Comparison of ENCODE assay signal across 14 cellular contexts in the genomic region with DNA sequence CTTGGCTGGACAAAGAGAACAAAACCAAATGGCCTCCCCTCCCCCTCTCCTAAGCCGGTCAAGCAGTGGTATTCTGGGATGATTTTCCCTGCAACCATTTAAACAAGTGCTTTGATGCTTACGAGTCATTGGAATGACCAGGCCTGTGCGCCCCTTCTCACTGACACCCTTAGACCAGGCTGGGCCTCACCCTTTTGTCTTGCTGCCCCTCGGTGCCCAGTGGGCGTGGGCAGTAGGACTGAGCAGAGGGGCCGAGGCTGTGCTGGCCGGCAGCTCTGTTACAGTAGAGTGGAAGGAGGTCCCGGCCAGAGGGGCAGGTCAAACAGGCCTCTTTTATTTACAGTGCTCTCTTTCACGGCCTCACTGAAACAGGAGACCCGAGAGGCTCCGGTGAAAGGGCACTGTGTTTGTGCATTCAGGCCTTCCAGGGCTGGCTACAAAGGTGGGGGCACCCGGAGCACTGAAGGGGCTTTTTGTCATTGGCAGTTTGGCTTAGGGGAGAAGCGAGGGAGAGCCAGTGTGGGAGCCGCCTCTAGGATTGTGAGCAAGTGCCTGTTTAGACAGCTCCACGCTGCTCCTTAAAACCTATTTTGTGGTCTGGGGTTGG. TPM values are rescaled to one million over a fixed set of nuclear protein-coding genes. Genes with fewer than 3 reads are reported as not detected.
DNase-seq lines count a peak whose midpoint lies in the region; ATAC-seq and TF ChIP-seq lines count a peak whose summit lies in the region.
"Had no signal": no experiment of that assay in that cellular context is flagged by ENCODE, and none has a peak within 500 bp of the region (broad histone marks: within the 10 kb centered on the region; RNA-seq: fewer than 3 reads in every experiment).

No MANE protein-coding gene starts in this region.

- TF ChIP-seq CTCF in MCF 10A (IDR thresholded peaks at IDR 0.05; ENCODE audit: unreplicated experiment) (no peak), mammary epithelial cell (conservative IDR thresholded peaks at IDR 0.05 in 1 of 2, IDR thresholded peaks at IDR 0.05 in 1 of 2; ENCODE audit: extremely low read depth in 1 of 2, insufficient read depth in 1 of 2, low read depth in 1 of 2, low read length in 2 of 2) (no peak), neutrophil (IDR thresholded peaks at IDR 0.05) (no peak), upper lobe of right lung (IDR thresholded peaks at IDR 0.05) (no peak), mesothelial cell of epicardium (IDR thresholded peaks at IDR 0.05; ENCODE audit: unreplicated experiment) (no peak), Calu3 (IDR thresholded peaks at IDR 0.05; ENCODE audit: unreplicated experiment) (no peak)

- dilution Hi-C loops in mammary epithelial cell (cut with HindIII; ENCODE audit: low sequenced_read_pairs) = no loop called here

- in situ Hi-C loops in mammary epithelial cell (cut with MboI; ENCODE audit: low sequenced_read_pairs in 2 of 2) = no loop called here

- no peak overlapping the region for H3K9ac ChIP-seq in mammary epithelial cell (ENCODE audit: insufficient read depth, low read length)

- CTCF ChIA-PET in MCF 10A (lab: Yijun Ruan, JAX) (no interaction called here), mammary epithelial cell (lab: Charles Lee; ENCODE audit: low non-redundant PET) (no interaction called here), Calu3 (lab: Charles Lee) (no interaction called here)

- H3K27me3 ChIP-seq in mammary epithelial cell (ENCODE audit: insufficient read depth, low read length) = no peaks in the 10 kb centered on the region
- no peaks in the 10 kb centered on the region for H3K27me3 ChIP-seq in neutrophil
- no peaks in the 10 kb centered on the region for H3K27me3 ChIP-seq in upper lobe of right lung

- H3K27ac Mint-ChIP-seq in MCF 10A (ENCODE audit: low read depth, unreplicated experiment) = peak overlapping the region; percentile 79
- H3K27ac Mint-ChIP-seq in mesothelial cell of epicardium = no peak overlapping the region
- no peak overlapping the region for H3K27ac Mint-ChIP-seq in Calu3 (ENCODE audit: unreplicated experiment)
- H3K27ac Mint-ChIP-seq: activated T-helper 17 cell treated with anti-CD3 and anti-CD28 coated beads, Interleukin-2, amount 50 U/mL, for 72 hours had no signal

- H3K36me3 Mint-ChIP-seq in MCF 10A (ENCODE audit: insufficient read depth, unreplicated experiment) (peaks cover 100% of the 10 kb centered on the region), mesothelial cell of epicardium (no peaks in the 10 kb centered on the region), Calu3 (ENCODE audit: insufficient read depth, unreplicated experiment) (no peaks in the 10 kb centered on the region)

- WGBS in mammary epithelial cell (ENCODE audit: low coverage, missing lambda C conversion rate) = 87% methylated on average over 15 of the region's 15 CpGs

- POLR2A ChIA-PET in MCF 10A (lab: Yijun Ruan, JAX) = no interaction called here

- H3K4me2 ChIP-seq in mammary epithelial cell (ENCODE audit: insufficient read depth, low read depth, low read length) = no peak overlapping the region

- no peak for DNase-seq in MCF 10A (ENCODE audit: unreplicated experiment)
- no peak for DNase-seq in mammary epithelial cell
- DNase-seq in globus pallidus (ENCODE audit: low spot score) = peak; percentile 63
- DNase-seq in upper lobe of right lung = no peak
- DNase-seq in mesothelial cell of epicardium (ENCODE audit: low spot score in 2 of 2, unreplicated experiment in 2 of 2) = no peak
- DNase-seq in activated CD4-positive, alpha-beta T cell treated with anti-CD3 and anti-CD28 coated beads, Interleukin-2, amount 50 U/mL, for 48 hours = no peak
- no peak for DNase-seq in Calu3
- DNase-seq: DMS79 treated with DMSO at 0.1 percent for 48 hours, NCI-H1105 treated with DMSO at 0.1 percent for 48 hours, NCI-H69 had no signal

- ATAC-seq in upper lobe of right lung = peak; percentile 13
- ATAC-seq: activated T-helper 17 cell treated with anti-CD3 and anti-CD28 coated beads, Interleukin-2, amount 50 U/mL, for 72 hours had no signal

- H3K9me3 ChIP-seq in mammary epithelial cell (replicated peaks; ENCODE audit: insufficient read depth, low read length) (no peaks in the 10 kb centered on the region), neutrophil (no peaks in the 10 kb centered on the region), upper lobe of right lung (no peaks in the 10 kb centered on the region)

- intact Hi-C loops in MCF 10A (cut with micrococcal nuclease) (no loop called here), mammary epithelial cell (cut with micrococcal nuclease) (no loop called here), upper lobe of right lung (cut with DNase I) (no loop called here), Calu3 (cut with micrococcal nuclease; ENCODE audit: unreplicated experiment) (no loop called here)

- H3K27ac ChIP-seq in mammary epithelial cell (ENCODE audit: insufficient read depth, low read depth, low read length) (no peak overlapping the region), neutrophil (peak overlapping the region; percentile 29), upper lobe of right lung (peak overlapping the region; percentile 39)

- H3K9me3 Mint-ChIP-seq in MCF 10A (ENCODE audit: unreplicated experiment) (no peaks in the 10 kb centered on the region), mesothelial cell of epicardium (no peaks in the 10 kb centered on the region), Calu3 (ENCODE audit: low read depth, unreplicated experiment) (no peaks in the 10 kb centered on the region)
- H3K9me3 Mint-ChIP-seq: activated T-helper 17 cell treated with anti-CD3 and anti-CD28 coated beads, Interleukin-2, amount 50 U/mL, for 72 hours had no signal

- no peak overlapping the region for H3K4me3 Mint-ChIP-seq in MCF 10A (ENCODE audit: unreplicated experiment)
- no peak overlapping the region for H3K4me3 Mint-ChIP-seq in mesothelial cell of epicardium
- H3K4me3 Mint-ChIP-seq in Calu3 (ENCODE audit: low read depth, unreplicated experiment) = no peak overlapping the region
- H3K4me3 Mint-ChIP-seq: activated T-helper 17 cell treated with anti-CD3 and anti-CD28 coated beads, Interleukin-2, amount 50 U/mL, for 72 hours had no signal

- H3K4me3 ChIP-seq in mammary epithelial cell (replicated peaks in 1 of 3; ENCODE audit: insufficient read depth in 1 of 3, low read depth in 2 of 3, low read length in 3 of 3) (no peak overlapping the region), neutrophil (ENCODE audit: low read depth in 1 of 2, low read length in 1 of 2) (no peak overlapping the region), upper lobe of right lung (no peak overlapping the region)
- H3K4me3 ChIP-seq: lung had no signal

- H3K4me1 ChIP-seq in mammary epithelial cell (ENCODE audit: insufficient read depth, low read length) = no peaks in the 10 kb centered on the region
- H3K4me1 ChIP-seq in neutrophil (ENCODE audit: control insufficient read depth in 1 of 2, insufficient read depth in 1 of 2, low read depth in 1 of 2, low read length in 1 of 2) = peaks cover 32 to 38% of the 10 kb centered on the region in 2 experiments
- peaks cover 79% of the 10 kb centered on the region for H3K4me1 ChIP-seq in upper lobe of right lung

- H3K27me3 Mint-ChIP-seq in MCF 10A (ENCODE audit: insufficient read depth, unreplicated experiment) (no peaks in the 10 kb centered on the region), mesothelial cell of epicardium (ENCODE audit: low read depth) (peaks cover 66% of the 10 kb centered on the region), Calu3 (ENCODE audit: unreplicated experiment) (peaks cover 75% of the 10 kb centered on the region)
- H3K27me3 Mint-ChIP-seq: activated T-helper 17 cell treated with anti-CD3 and anti-CD28 coated beads, Interleukin-2, amount 50 U/mL, for 72 hours had no signal

- H3K79me2 ChIP-seq in mammary epithelial cell (ENCODE audit: insufficient read depth, low read length) = no peaks in the 10 kb centered on the region

- H3K4me1 Mint-ChIP-seq in MCF 10A (ENCODE audit: insufficient read depth, unreplicated experiment) = peaks cover 79% of the 10 kb centered on the region
- peaks cover 12% of the 10 kb centered on the region for H3K4me1 Mint-ChIP-seq in mesothelial cell of epicardium
- no peaks in the 10 kb centered on the region for H3K4me1 Mint-ChIP-seq in Calu3 (ENCODE audit: low read depth, unreplicated experiment)

- H3K36me3 ChIP-seq in mammary epithelial cell (ENCODE audit: insufficient read depth, low read length) (no peaks in the 10 kb centered on the region), neutrophil (no peaks in the 10 kb centered on the region), upper lobe of right lung (peaks cover 34% of the 10 kb centered on the region)

- no peak overlapping the region for H2AFZ ChIP-seq in mammary epithelial cell (ENCODE audit: low read depth, low read length)

- BruUV-seq in MCF 10A (replicated peaks; lab: Mats Ljungman, UMichigan) (no TSS peak), mammary epithelial cell (replicated peaks; lab: Mats Ljungman, UMichigan) (no TSS peak), Calu3 (replicated peaks; lab: Mats Ljungman, UMichigan) (no TSS peak)

- H4K20me1 ChIP-seq in mammary epithelial cell (ENCODE audit: insufficient read depth, low read length) = no peaks in the 10 kb centered on the region

RNA-seq across cellular contexts. Expression of a gene that starts 32.4 kb away (rescaled TPM):
- total RNA-seq in MCF 10A (2022) (70.4 and 75.3 TPM in 2 replicates), mammary epithelial cell (10 to 100 TPM in 1 of 2 donors, 1 to 10 TPM in 1; 1.6 to 20.2 TPM), upper lobe of right lung (221 TPM), mesothelial cell of epicardium (not detected in 3 replicates), Calu3 (2022) (not detected in 2 replicates)
- 0.48 TPM for polyA plus RNA-seq in mammary epithelial cell
- 1.7 TPM for polyA minus RNA-seq in mammary epithelial cell
- total RNA-seq: SK-MEL-5 had no signal
